Comparison of ENCODE assay signal across 8 cellular contexts in the genomic region with DNA sequence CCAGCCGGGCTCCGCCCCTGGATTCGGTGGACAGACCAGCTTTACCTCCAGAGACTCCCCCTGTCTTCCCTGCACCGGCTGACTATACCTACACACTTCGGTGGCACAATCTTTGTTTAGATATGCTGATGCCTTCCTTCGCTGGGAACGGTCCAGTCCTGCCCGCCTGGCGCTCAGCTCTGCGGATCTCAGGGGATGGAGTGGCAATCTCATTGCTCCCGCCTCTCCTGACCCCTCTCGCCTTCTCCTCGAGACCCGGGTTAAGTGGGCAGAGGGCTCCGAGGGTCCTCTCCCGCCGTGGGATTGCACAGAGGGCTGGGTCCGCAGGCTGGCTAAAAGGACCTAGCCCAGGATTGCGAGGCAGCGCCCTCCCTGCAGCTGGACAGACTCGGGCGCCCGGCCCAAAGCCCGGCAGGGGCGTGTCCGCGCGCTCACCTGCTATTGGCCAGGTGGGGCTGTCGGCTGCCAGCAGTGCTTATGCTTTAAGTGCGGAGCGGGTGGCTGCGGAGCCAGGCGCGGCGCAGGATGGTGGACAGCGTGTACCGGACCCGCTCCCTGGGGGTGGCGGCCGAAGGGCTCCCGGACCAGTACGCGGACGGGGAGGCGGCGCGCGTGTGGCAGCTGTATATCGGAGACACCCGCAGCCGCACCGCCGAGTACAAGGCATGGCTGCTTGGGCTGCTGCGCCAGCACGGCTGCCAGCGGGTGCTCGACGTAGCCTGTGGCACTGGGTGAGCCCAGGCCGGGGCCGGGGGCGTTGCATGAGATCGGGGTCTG. TPM values are rescaled to one million over a fixed set of nuclear protein-coding genes. Genes with fewer than 3 reads are reported as not detected.
DNase-seq lines count a peak whose midpoint lies in the region; TF ChIP-seq lines count a peak whose summit lies in the region.

A gene (plus strand): TSS at position 512 of the 777 bp plus-strand sequence. CDS start 14 bp downstream, at position 526.

- no peak within 1 kb of the TSS for H4K8ac ChIP-seq in mesendoderm (ENCODE audit: low read depth, low read length)

- peak in 1 of 2 donors; percentile 65 for TF ChIP-seq POLR2A in thyroid gland (IDR thresholded peaks at IDR 0.05)

- no peaks in the 10 kb centered on the region for H3K9me3 ChIP-seq in thyroid gland

- H3K18ac ChIP-seq in mesendoderm (ENCODE audit: low read length) = no peak within 1 kb of the TSS

- H3K4me3 ChIP-seq in LNCaP clone FGC (ENCODE audit: low read depth, low read length) = peak within 1 kb of the TSS; percentile 57
- H3K4me3 ChIP-seq in mesendoderm (ENCODE audit: low read length) = peak within 1 kb of the TSS; percentile 40
- peak within 1 kb of the TSS; percentile 0 to 53 (median 37) for H3K4me3 ChIP-seq in thyroid gland (replicated peaks in 1 of 3)

- no peaks in the 10 kb centered on the region for H3K79me2 ChIP-seq in mesendoderm (ENCODE audit: control insufficient read depth, insufficient read depth, low read length)

- H3K9ac ChIP-seq in mesendoderm (ENCODE audit: low read length) = peak within 1 kb of the TSS; percentile 69

- H3K4me2 ChIP-seq in mesendoderm (ENCODE audit: low read length) = peak within 1 kb of the TSS; percentile 92

- TF ChIP-seq CTCF in C4-2B (conservative IDR thresholded peaks at IDR 0.05) (no peak), LNCaP clone FGC (IDR thresholded peaks at IDR 0.05; ENCODE audit: control insufficient read depth, extremely low read depth, insufficient read depth) (no peak), thyroid gland (IDR thresholded peaks at IDR 0.05) (no peak)

- no peaks in the 10 kb centered on the region for H3K36me3 ChIP-seq in mesendoderm (ENCODE audit: control insufficient read depth, insufficient read depth, low read length)
- peaks cover 0 to 5% of the 10 kb centered on the region in 2 donors for H3K36me3 ChIP-seq in thyroid gland

- H3K4me1 ChIP-seq in mesendoderm (ENCODE audit: control insufficient read depth, low read depth, low read length) = no peaks in the 10 kb centered on the region
- peaks cover 5 to 16% of the 10 kb centered on the region in 2 donors for H3K4me1 ChIP-seq in thyroid gland

- peak; percentile 68 for DNase-seq in LNCaP clone FGC (ENCODE audit: low read depth)
- DNase-seq in activated CD4-positive, alpha-beta T cell treated with anti-CD3 and anti-CD28 coated beads for 48 hours = peak; percentile 43
- peak; percentile 43 for DNase-seq in effector CD8-positive, alpha-beta T cell (lab: John Stamatoyannopoulos, UW)
- peak; percentile 64 for DNase-seq in mesendoderm
- DNase-seq in thyroid gland = peak; percentile 89 to 91
- DNase-seq in kidney glomerular epithelial cell (lab: John Stamatoyannopoulos, UW) = no peak
- DNase-seq in AML-193 (lab: John Stamatoyannopoulos, UW) = no peak

- no peak within 1 kb of the TSS for H2BK15ac ChIP-seq in mesendoderm (replicated peaks; ENCODE audit: low read depth)

- no peak within 1 kb of the TSS for H2AK5ac ChIP-seq in mesendoderm (ENCODE audit: low read length)

- H2BK120ac ChIP-seq in mesendoderm (ENCODE audit: low read depth, low read length) = no peak within 1 kb of the TSS

- intact Hi-C loops in thyroid gland (cut with DNase I) = no loop called here

- H3K23ac ChIP-seq in mesendoderm (ENCODE audit: low read length) = no peak within 1 kb of the TSS

- no peaks in the 10 kb centered on the region for H3K27me3 ChIP-seq in mesendoderm (ENCODE audit: insufficient read depth, low read length, poor library complexity)
- H3K27me3 ChIP-seq in thyroid gland = no peaks in the 10 kb centered on the region

- no peaks in the 10 kb centered on the region for H3K79me1 ChIP-seq in mesendoderm (ENCODE audit: low read length)

- H3K27ac ChIP-seq in C4-2B (peak within 1 kb of the TSS; percentile 80), mesendoderm (ENCODE audit: low read depth, low read length) (no peak within 1 kb of the TSS), thyroid gland (no peak within 1 kb of the TSS)

- H4K5ac ChIP-seq in mesendoderm (ENCODE audit: low read length) = no peak within 1 kb of the TSS

- peak within 1 kb of the TSS; percentile 81 for H3K56ac ChIP-seq in mesendoderm (ENCODE audit: low read length)

- no peak within 1 kb of the TSS for H2BK5ac ChIP-seq in mesendoderm (ENCODE audit: low read length)

- WGBS in mesendoderm (ENCODE audit: extremely low coverage, insufficient coverage, low lambda C conversion rate) = no CpG with 5 or more reads among the region's 62 CpGs
- 7 to 14% methylated on average over 7 to 14 of the region's 62 CpGs for WGBS in thyroid gland, 2 donors

- no peak within 1 kb of the TSS for H3K4ac ChIP-seq in mesendoderm (ENCODE audit: low read depth, low read length)

RNA-seq across cellular contexts. Expression of the gene that starts here (rescaled TPM):
- 0.21 TPM for polyA plus RNA-seq in mesendoderm (2013, experiment 1 of 2)
- polyA plus RNA-seq in mesendoderm (2013, experiment 2 of 2) = 0.28 TPM
- 1 to 10 TPM in 3 of 4 donors, under 1 TPM in 1; 0.98 to 7.5 (median 2.5) TPM for total RNA-seq in thyroid gland

Comparison
In these comparisons a context has a peak if more than half of its experiments do, and no peak if none do; other contexts are left out.
1. DNase-seq: peak in LNCaP clone FGC (single experiment), activated CD4-positive, alpha-beta T cell treated with anti-CD3 and anti-CD28 coated beads for 48 hours (single experiment), effector CD8-positive, alpha-beta T cell (single experiment), mesendoderm (single experiment) and thyroid gland (2 of 2); none in kidney glomerular epithelial cell (single experiment) and AML-193 (0 of 2).
2. Peak in every context shown above with its lines, with median percentiles within 50 percentile points of each other: H3K4me3 ChIP-seq.